2 cellular contexts compared by ENCODE assay signal in the genomic region with DNA sequence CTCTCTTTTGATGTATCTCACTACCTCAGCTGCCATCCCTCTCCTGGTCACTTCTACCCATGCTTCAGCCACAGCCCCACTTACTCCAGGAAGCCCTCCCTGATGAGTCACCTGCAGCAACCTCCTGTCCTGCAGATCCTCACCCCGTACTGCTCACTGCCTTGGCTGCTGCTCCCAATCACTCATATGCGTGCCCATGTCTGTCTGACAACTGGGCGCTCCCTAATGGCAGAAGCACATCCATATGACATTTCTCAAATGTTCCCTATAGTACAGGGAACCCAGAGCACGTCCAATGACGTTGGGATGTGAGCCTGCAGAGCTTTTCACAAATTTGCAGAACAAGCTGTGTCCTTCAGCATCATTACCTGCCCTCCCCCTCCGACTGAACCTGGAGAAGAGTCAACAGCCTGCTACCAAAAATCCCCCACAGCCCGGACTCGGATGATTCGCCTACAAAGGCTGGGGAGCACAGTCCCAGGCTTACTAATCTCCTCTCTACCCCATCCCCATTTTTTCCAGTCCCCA.
TF ChIP-seq lines count a peak whose summit lies in the region.

No MANE protein-coding gene starts in this region.

TF ChIP-seq in HCT116, 20 proteins besides CTCF, POLR2A, EP300 and RAD21:
- TF ChIP-seq TCF7L2 (IDR thresholded peaks at IDR 0.05; ENCODE audit: borderline replicate concordance, extremely low read depth, insufficient read depth, insufficient read length) (no peak), SP1 (IDR thresholded peaks at IDR 0.05; ENCODE audit: low read depth) (no peak), ZFX (IDR thresholded peaks at IDR 0.05) (no peak), SRF (IDR thresholded peaks at IDR 0.05; ENCODE audit: low read depth) (no peak), JUND (IDR thresholded peaks at IDR 0.05) (no peak), YY1 (IDR thresholded peaks at IDR 0.05; ENCODE audit: extremely low read depth, insufficient replicate concordance, low read depth, low read length) (no peak), ZNF274 (IDR thresholded peaks at IDR 0.05; ENCODE audit: low read depth, low read length) (no peak), CEBPB (IDR thresholded peaks at IDR 0.05; ENCODE audit: low read depth) (no peak), ELF1 (IDR thresholded peaks at IDR 0.05; ENCODE audit: borderline replicate concordance, low read depth) (no peak), POLR2AphosphoS5 (IDR thresholded peaks at IDR 0.05; ENCODE audit: low read depth, low read length) (no peak), CBX3 (IDR thresholded peaks at IDR 0.05; ENCODE audit: low read depth) (no peak), EZH2 (IDR thresholded peaks at IDR 0.05) (no peak), EGR1 (IDR thresholded peaks at IDR 0.05; ENCODE audit: low read depth) (no peak), FOSL1 (IDR thresholded peaks at IDR 0.05; ENCODE audit: low read depth) (no peak), SIN3A (IDR thresholded peaks at IDR 0.05; ENCODE audit: low read depth) (no peak)
- TF ChIP-seq, protein P1, sequence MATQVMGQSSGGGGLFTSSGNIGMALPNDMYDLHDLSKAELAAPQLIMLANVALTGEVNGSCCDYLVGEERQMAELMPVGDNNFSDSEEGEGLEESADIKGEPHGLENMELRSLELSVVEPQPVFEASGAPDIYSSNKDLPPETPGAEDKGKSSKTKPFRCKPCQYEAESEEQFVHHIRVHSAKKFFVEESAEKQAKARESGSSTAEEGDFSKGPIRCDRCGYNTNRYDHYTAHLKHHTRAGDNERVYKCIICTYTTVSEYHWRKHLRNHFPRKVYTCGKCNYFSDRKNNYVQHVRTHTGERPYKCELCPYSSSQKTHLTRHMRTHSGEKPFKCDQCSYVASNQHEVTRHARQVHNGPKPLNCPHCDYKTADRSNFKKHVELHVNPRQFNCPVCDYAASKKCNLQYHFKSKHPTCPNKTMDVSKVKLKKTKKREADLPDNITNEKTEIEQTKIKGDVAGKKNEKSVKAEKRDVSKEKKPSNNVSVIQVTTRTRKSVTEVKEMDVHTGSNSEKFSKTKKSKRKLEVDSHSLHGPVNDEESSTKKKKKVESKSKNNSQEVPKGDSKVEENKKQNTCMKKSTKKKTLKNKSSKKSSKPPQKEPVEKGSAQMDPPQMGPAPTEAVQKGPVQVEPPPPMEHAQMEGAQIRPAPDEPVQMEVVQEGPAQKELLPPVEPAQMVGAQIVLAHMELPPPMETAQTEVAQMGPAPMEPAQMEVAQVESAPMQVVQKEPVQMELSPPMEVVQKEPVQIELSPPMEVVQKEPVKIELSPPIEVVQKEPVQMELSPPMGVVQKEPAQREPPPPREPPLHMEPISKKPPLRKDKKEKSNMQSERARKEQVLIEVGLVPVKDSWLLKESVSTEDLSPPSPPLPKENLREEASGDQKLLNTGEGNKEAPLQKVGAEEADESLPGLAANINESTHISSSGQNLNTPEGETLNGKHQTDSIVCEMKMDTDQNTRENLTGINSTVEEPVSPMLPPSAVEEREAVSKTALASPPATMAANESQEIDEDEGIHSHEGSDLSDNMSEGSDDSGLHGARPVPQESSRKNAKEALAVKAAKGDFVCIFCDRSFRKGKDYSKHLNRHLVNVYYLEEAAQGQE (IDR thresholded peaks at IDR 0.05; ENCODE audit: low read depth), result no peak
- TF ChIP-seq, protein P2, sequence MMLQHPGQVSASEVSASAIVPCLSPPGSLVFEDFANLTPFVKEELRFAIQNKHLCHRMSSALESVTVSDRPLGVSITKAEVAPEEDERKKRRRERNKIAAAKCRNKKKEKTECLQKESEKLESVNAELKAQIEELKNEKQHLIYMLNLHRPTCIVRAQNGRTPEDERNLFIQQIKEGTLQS (IDR thresholded peaks at IDR 0.05), result no peak
- TF ChIP-seq, protein P3, sequence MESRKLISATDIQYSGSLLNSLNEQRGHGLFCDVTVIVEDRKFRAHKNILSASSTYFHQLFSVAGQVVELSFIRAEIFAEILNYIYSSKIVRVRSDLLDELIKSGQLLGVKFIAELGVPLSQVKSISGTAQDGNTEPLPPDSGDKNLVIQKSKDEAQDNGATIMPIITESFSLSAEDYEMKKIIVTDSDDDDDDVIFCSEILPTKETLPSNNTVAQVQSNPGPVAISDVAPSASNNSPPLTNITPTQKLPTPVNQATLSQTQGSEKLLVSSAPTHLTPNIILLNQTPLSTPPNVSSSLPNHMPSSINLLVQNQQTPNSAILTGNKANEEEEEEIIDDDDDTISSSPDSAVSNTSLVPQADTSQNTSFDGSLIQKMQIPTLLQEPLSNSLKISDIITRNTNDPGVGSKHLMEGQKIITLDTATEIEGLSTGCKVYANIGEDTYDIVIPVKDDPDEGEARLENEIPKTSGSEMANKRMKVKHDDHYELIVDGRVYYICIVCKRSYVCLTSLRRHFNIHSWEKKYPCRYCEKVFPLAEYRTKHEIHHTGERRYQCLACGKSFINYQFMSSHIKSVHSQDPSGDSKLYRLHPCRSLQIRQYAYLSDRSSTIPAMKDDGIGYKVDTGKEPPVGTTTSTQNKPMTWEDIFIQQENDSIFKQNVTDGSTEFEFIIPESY (IDR thresholded peaks at IDR 0.05; ENCODE audit: extremely low read depth, insufficient replicate concordance, low read length), result no peak
- TF ChIP-seq, protein P4, sequence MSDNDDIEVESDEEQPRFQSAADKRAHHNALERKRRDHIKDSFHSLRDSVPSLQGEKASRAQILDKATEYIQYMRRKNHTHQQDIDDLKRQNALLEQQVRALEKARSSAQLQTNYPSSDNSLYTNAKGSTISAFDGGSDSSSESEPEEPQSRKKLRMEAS (IDR thresholded peaks at IDR 0.05), result no peak

TF ChIP-seq in H1, 55 proteins besides CTCF, POLR2A, EP300 and RAD21:
- TF ChIP-seq YY1 (IDR thresholded peaks at IDR 0.05; ENCODE audit: low read depth, low read length) (no peak), ASH2L (IDR thresholded peaks at IDR 0.05; ENCODE audit: low read length) (no peak), EGR1 (IDR thresholded peaks at IDR 0.05; ENCODE audit: borderline replicate concordance, low read depth, low read length) (no peak), JUND (IDR thresholded peaks at IDR 0.05; ENCODE audit: low read length) (no peak), TEAD4 (IDR thresholded peaks at IDR 0.05; ENCODE audit: low read depth, low read length) (no peak), GABPA (IDR thresholded peaks at IDR 0.05; ENCODE audit: borderline replicate concordance, insufficient read depth, low read length) (no peak), JUN (IDR thresholded peaks at IDR 0.05; ENCODE audit: low read depth, low read length) (no peak), TAF1 (IDR thresholded peaks at IDR 0.05; ENCODE audit: low read depth, low read length) (no peak), CBX8 (IDR thresholded peaks at IDR 0.05; ENCODE audit: borderline replicate concordance, low read depth, low read length) (no peak)
- TF ChIP-seq, protein P5, sequence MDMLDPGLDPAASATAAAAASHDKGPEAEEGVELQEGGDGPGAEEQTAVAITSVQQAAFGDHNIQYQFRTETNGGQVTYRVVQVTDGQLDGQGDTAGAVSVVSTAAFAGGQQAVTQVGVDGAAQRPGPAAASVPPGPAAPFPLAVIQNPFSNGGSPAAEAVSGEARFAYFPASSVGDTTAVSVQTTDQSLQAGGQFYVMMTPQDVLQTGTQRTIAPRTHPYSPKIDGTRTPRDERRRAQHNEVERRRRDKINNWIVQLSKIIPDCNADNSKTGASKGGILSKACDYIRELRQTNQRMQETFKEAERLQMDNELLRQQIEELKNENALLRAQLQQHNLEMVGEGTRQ (IDR thresholded peaks at IDR 0.05; ENCODE audit: low read length), result no peak
